Comparison of ENCODE assay signal across 34 cellular contexts in the genomic region with DNA sequence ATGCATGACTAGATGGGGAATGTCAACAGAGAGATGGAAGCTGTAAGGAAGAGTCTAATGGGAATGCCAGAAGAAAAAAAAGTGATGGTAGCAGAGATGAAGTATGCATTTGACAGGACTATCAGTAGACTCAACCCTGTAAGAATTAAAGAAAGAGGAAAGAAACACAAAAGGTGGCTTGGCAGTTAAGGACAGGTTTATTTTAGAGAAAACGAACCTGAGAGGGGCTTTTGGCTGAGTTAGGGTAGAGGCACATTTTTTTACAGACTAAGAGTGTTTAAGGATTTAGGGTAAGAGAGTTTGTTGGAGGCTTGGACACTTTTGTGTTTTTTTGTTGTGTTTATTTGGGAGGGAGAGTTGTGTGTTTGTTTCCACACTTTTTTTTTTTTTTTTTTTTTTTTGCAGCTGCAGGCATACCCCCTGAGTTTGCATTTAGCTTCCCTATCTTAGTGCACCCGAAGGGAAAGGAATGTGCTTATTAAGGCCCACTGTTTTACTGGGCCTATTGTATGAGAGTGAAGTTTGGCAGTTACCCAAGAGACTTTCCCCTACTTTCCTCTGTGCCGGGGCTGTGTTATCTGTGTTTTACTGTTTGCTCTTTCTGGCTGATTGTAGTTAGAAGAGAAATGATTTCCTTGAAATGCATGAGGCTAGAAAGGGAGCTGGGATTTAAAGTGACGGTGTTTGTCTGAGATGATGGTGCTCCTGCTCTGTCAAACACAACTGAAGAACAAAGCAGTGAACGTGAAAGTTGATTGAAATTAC. TPM values are rescaled to one million over a fixed set of nuclear protein-coding genes. Genes with fewer than 3 reads are reported as not detected.
DNase-seq lines count a peak whose midpoint lies in the region; ATAC-seq, FAIRE-seq and TF ChIP-seq lines count a peak whose summit lies in the region.
"Had no signal": no experiment of that assay in that cellular context is flagged by ENCODE, and none has a peak within 500 bp of the region (broad histone marks: within the 10 kb centered on the region; RNA-seq: fewer than 3 reads in every experiment).

No MANE protein-coding gene starts in this region.

- no peak; a peak in 1 of 4 replicates for TF ChIP-seq EP300 in HepG2 (IDR thresholded peaks at IDR 0.05; ENCODE audit: low read depth in 2 of 2, low read length in 2 of 2)
- TF ChIP-seq EP300 in HepG2 (CRISPR knock-in tag; IDR thresholded peaks at IDR 0.05; ENCODE audit: borderline replicate concordance), result no peak
- TF ChIP-seq EP300 in stomach (IDR thresholded peaks at IDR 0.05), result no peak

- no peaks in the 10 kb centered on the region for H3K79me2 ChIP-seq in HepG2 (ENCODE audit: insufficient read depth, low read length)

- TF ChIP-seq CTCF in HEK293 (tag by site-specific recombination; IDR thresholded peaks at IDR 0.05), result no peak
- no peak for TF ChIP-seq CTCF in HepG2 (CRISPR knock-in tag; IDR thresholded peaks at IDR 0.05)
- no peak for TF ChIP-seq CTCF in stomach (IDR thresholded peaks at IDR 0.05)
- TF ChIP-seq CTCF in uterus (IDR thresholded peaks at IDR 0.05), result no peak

- H3K4me2 ChIP-seq in HepG2 (ENCODE audit: low read depth, low read length), result peak overlapping the region; percentile 50
- H3K4me2 ChIP-seq: BLaER1 treated with 17β-estradiol and CSF1 and Interleukin-3, amounts not matched to agents 10 nM and 100 nM; neural progenitor cell had no signal

- no peak overlapping the region for H3K9ac ChIP-seq in HepG2 (ENCODE audit: insufficient read depth, low read depth, low read length)
- H3K9ac ChIP-seq: BLaER1 treated with 17β-estradiol and CSF1 and Interleukin-3, amounts not matched to agents 10 nM and 100 nM; neural progenitor cell had no signal

- POLR2A ChIA-PET in HEK293 (lab: Yijun Ruan, JAX), result interaction anchor here (0.6 kb wide), 1 partner anchor 23 kb away, joined by 3 read pairs; no protein-coding TSS in a partner anchor
- POLR2A ChIA-PET in HepG2 (lab: Yijun Ruan, JAX), result interaction anchor here (0.9 to 1.0 kb wide), 2 partner anchors 16 to 71 kb away, joined by 3 to 5 read pairs; a partner anchor contains a TSS
- POLR2A ChIA-PET in activated CD4-positive, alpha-beta memory T cell treated with anti-CD3 and anti-CD28 coated beads for 36 hours (lab: Charles Lee), result no interaction called here

- H3K4me3 Mint-ChIP-seq in activated CD4-positive, alpha-beta memory T cell treated with anti-CD3 and anti-CD28 coated beads for 36 hours, result no peak overlapping the region
- H3K4me3 Mint-ChIP-seq in effector memory CD8-positive, alpha-beta T cell, result no peak overlapping the region
- H3K4me3 Mint-ChIP-seq: activated naive CD8-positive, alpha-beta T cell treated with anti-CD3 and anti-CD28 coated beads, Interleukin-2, amount 10 ng/mL, durations not matched to agents 7 days and 5 days; neural progenitor cell had no signal

- H3K27me3 ChIP-seq in HepG2 (ENCODE audit: control insufficient read depth in 1 of 2, insufficient read depth in 2 of 2, low read length in 2 of 2) (no peaks in the 10 kb centered on the region), stomach (no peaks in the 10 kb centered on the region), uterus (no peaks in the 10 kb centered on the region)
- H3K27me3 ChIP-seq: BLaER1 treated with 17β-estradiol and CSF1 and Interleukin-3, amounts not matched to agents 10 nM and 100 nM; neural progenitor cell had no signal

- DNase-seq in HepG2 (ENCODE audit: low spot score) (peak; percentile 71), stomach (peak; percentile 58), uterus (no peak), AG08396 (ENCODE audit: low spot score) (no peak)
- no peak for DNase-seq in activated CD4-positive, alpha-beta memory T cell treated with anti-CD3 and anti-CD28 coated beads for 36 hours
- DNase-seq in effector memory CD8-positive, alpha-beta T cell, result no peak
- DNase-seq: activated effector memory CD4-positive, alpha-beta T cell treated with anti-CD3 and anti-CD28 coated beads, Interleukin-2, amount 50 U/mL, for 16 hours; activated naive CD8-positive, alpha-beta T cell treated with anti-CD3 and anti-CD28 coated beads, Interleukin-2, amount 10 ng/mL, durations not matched to agents 7 days and 5 days; activated T-cell treated with anti-CD3 and anti-CD28 coated beads for 4 hours; central memory CD4-positive, alpha-beta T cell; COR-L47; DMS79; GF-D8; KG1; MM.1S; NCI-H1436; NCI-H2081 treated with DMSO at 0.1 percent for 48 hours; NCI-H446; NCI-H82; right cardiac atrium; stimulated activated CD4-positive, alpha-beta T cell treated with anti-CD3 and anti-CD28 coated beads, Interleukin-15, amount 100 ng/mL, for 24 hours; stimulated activated naive CD4-positive, alpha-beta T cell had no signal

- H3K27me3 Mint-ChIP-seq in activated CD4-positive, alpha-beta memory T cell treated with anti-CD3 and anti-CD28 coated beads for 36 hours, result peaks cover 6% of the 10 kb centered on the region
- peaks cover 0 to 30% of the 10 kb centered on the region in 2 donors for H3K27me3 Mint-ChIP-seq in effector memory CD8-positive, alpha-beta T cell

- TF ChIP-seq RAD21 in HepG2 (CRISPR knock-in tag; IDR thresholded peaks at IDR 0.05), result no peak

- H3K27ac ChIP-seq in HEK293 (ENCODE audit: extremely low read depth, low read depth, low read length) (no peak overlapping the region), HepG2 (ENCODE audit: extremely low read length, insufficient read depth, low read length) (no peak overlapping the region), stomach (peak overlapping the region; percentile 48 to 78 (median 73)), uterus (no peak overlapping the region)
- H3K27ac ChIP-seq: BLaER1 treated with 17β-estradiol and CSF1 and Interleukin-3, amounts not matched to agents 10 nM and 100 nM; neural progenitor cell; SK-N-MC; thoracic aorta had no signal

- H3K9me3 ChIP-seq in HEK293 (ENCODE audit: control insufficient read depth, insufficient read depth, low read depth, low read length) (peaks cover 3% of the 10 kb centered on the region; the same call in 1 of the 2 replicates), HepG2 (ENCODE audit: low read length) (0 out of 2 replicates have a peak, but pooled peaks cover 7% of the 10 kb centered on the region), stomach (no peaks in the 10 kb centered on the region), uterus (no peaks in the 10 kb centered on the region)
- H3K9me3 ChIP-seq: thoracic aorta had no signal

- peak; percentile 91 for FAIRE-seq in colon (lab: Jason Lieb, UNC)
- FAIRE-seq in HepG2 (lab: Jason Lieb, UNC), result no peak
- FAIRE-seq: astrocyte had no signal

- BruUV-seq in HepG2 (replicated peaks; lab: Mats Ljungman, UMichigan), result no TSS peak

- peaks cover 5% of the 10 kb centered on the region for H3K9me3 Mint-ChIP-seq in activated CD4-positive, alpha-beta memory T cell treated with anti-CD3 and anti-CD28 coated beads for 36 hours
- no peaks in the 10 kb centered on the region for H3K9me3 Mint-ChIP-seq in effector memory CD8-positive, alpha-beta T cell
- H3K9me3 Mint-ChIP-seq: activated naive CD8-positive, alpha-beta T cell treated with anti-CD3 and anti-CD28 coated beads, Interleukin-2, amount 10 ng/mL, durations not matched to agents 7 days and 5 days had no signal

- WGBS in HepG2 (ENCODE audit: low lambda C conversion rate), result 0% methylated on average over 5 of the region's 5 CpGs
- 19 to 34% (median 24%) methylated on average over 5 of the region's 5 CpGs for WGBS in stomach, 5 donors

- no peak overlapping the region for H2AFZ ChIP-seq in HepG2 (ENCODE audit: low read length)
- H2AFZ ChIP-seq: neural progenitor cell had no signal

- H3K4me1 ChIP-seq in HEK293 (ENCODE audit: control insufficient read depth, insufficient read depth, low read length), result no peaks in the 10 kb centered on the region
- H3K4me1 ChIP-seq in HepG2 (ENCODE audit: insufficient read depth, low read length), result peaks cover 38% of the 10 kb centered on the region
- peaks cover 4 to 28% (median 7%) of the 10 kb centered on the region in 4 donors for H3K4me1 ChIP-seq in stomach
- no peaks in the 10 kb centered on the region for H3K4me1 ChIP-seq in uterus
- H3K4me1 ChIP-seq: BLaER1 treated with 17β-estradiol and CSF1 and Interleukin-3, amounts not matched to agents 10 nM and 100 nM; HAP-1; neural progenitor cell had no signal

- ATAC-seq in HepG2, result peak; percentile 73
- ATAC-seq in effector memory CD8-positive, alpha-beta T cell (replicated peaks), result no peak

- no peak overlapping the region for H3K27ac Mint-ChIP-seq in activated CD4-positive, alpha-beta memory T cell treated with anti-CD3 and anti-CD28 coated beads for 36 hours
- H3K27ac Mint-ChIP-seq in effector memory CD8-positive, alpha-beta T cell, result no peak overlapping the region
- H3K27ac Mint-ChIP-seq: activated naive CD8-positive, alpha-beta T cell treated with anti-CD3 and anti-CD28 coated beads, Interleukin-2, amount 10 ng/mL, durations not matched to agents 7 days and 5 days; neural progenitor cell had no signal

- H3K4me1 Mint-ChIP-seq in activated CD4-positive, alpha-beta memory T cell treated with anti-CD3 and anti-CD28 coated beads for 36 hours (ENCODE audit: low read depth), result no peaks in the 10 kb centered on the region
- no peaks in the 10 kb centered on the region for H3K4me1 Mint-ChIP-seq in effector memory CD8-positive, alpha-beta T cell (ENCODE audit: low read depth in 2 of 2)
- H3K4me1 Mint-ChIP-seq: activated naive CD8-positive, alpha-beta T cell treated with anti-CD3 and anti-CD28 coated beads, Interleukin-2, amount 10 ng/mL, durations not matched to agents 7 days and 5 days; neural progenitor cell had no signal

- in situ Hi-C loops in HepG2 (cut with HindIII; ENCODE audit: extremely low pct_ligation_motif_present, low pct_unique_long_range_greater_than_20kb), result no loop called here

- CTCF ChIA-PET in HEK293 (lab: Yijun Ruan, JAX) (interaction anchor here (0.6 to 1.3 kb wide), 4 partner anchors 9 to 64 kb away, joined by 3 read pairs; a partner anchor contains a TSS), HepG2 (lab: Yijun Ruan, JAX; ENCODE audit: low intra/inter-chr PET ratio, low total read pairs) (no interaction called here)
- CTCF ChIA-PET in activated CD4-positive, alpha-beta memory T cell treated with anti-CD3 and anti-CD28 coated beads for 36 hours (lab: Charles Lee), result interaction anchor here (0.6 kb wide), 1 partner anchor 257 kb away, joined by 3 read pairs; no protein-coding TSS in a partner anchor

- H3K36me3 ChIP-seq in HEK293 (ENCODE audit: control insufficient read depth in 2 of 2, insufficient read depth in 1 of 2, low read length in 2 of 2) (no peaks in the 10 kb centered on the region), HepG2 (replicated peaks in 1 of 2; ENCODE audit: control insufficient read depth in 1 of 2, insufficient read depth in 2 of 2, low read length in 2 of 2) (no peaks in the 10 kb centered on the region), stomach (no peaks in the 10 kb centered on the region), uterus (no peaks in the 10 kb centered on the region)
- H3K36me3 ChIP-seq: BLaER1 treated with 17β-estradiol and CSF1 and Interleukin-3, amounts not matched to agents 10 nM and 100 nM; HAP-1; neural progenitor cell; thoracic aorta had no signal

- H3K4me3 ChIP-seq in HEK293 (ENCODE audit: low read depth, low read length) (no peak overlapping the region), HepG2 (replicated peaks in 1 of 3; ENCODE audit: insufficient read depth in 1 of 3, low read depth in 2 of 3, low read length in 3 of 3) (no peak overlapping the region), stomach (no peak overlapping the region), uterus (no peak overlapping the region)
- H3K4me3 ChIP-seq: BLaER1 treated with 17β-estradiol and CSF1 and Interleukin-3, amounts not matched to agents 10 nM and 100 nM; HAP-1; neural progenitor cell; SK-N-MC; thoracic aorta had no signal

- H4K20me1 ChIP-seq in HepG2 (ENCODE audit: insufficient read depth, low read length), result no peaks in the 10 kb centered on the region
- H4K20me1 ChIP-seq: BLaER1 treated with 17β-estradiol and CSF1 and Interleukin-3, amounts not matched to agents 10 nM and 100 nM had no signal

- TF ChIP-seq POLR2A in HepG2 (IDR thresholded peaks at IDR 0.05; ENCODE audit: insufficient read depth in 1 of 2, low read depth in 2 of 2, low read length in 2 of 2) (no peak), stomach (IDR thresholded peaks at IDR 0.05) (no peak), uterus (IDR thresholded peaks at IDR 0.05) (no peak)

- no peaks in the 10 kb centered on the region for H3K36me3 Mint-ChIP-seq in activated CD4-positive, alpha-beta memory T cell treated with anti-CD3 and anti-CD28 coated beads for 36 hours
- no peaks in the 10 kb centered on the region for H3K36me3 Mint-ChIP-seq in effector memory CD8-positive, alpha-beta T cell (ENCODE audit: insufficient read depth)
- H3K36me3 Mint-ChIP-seq: activated naive CD8-positive, alpha-beta T cell treated with anti-CD3 and anti-CD28 coated beads, Interleukin-2, amount 10 ng/mL, durations not matched to agents 7 days and 5 days; neural progenitor cell had no signal

- intact Hi-C loops in HepG2 (cut with micrococcal nuclease; ENCODE audit: unreplicated experiment), result no loop called here
- intact Hi-C loops in stomach (cut with DNase I; ENCODE audit: low total_unique reads), result no loop called here
- intact Hi-C loops in activated CD4-positive, alpha-beta memory T cell treated with anti-CD3 and anti-CD28 coated beads for 36 hours (cut with micrococcal nuclease), result no loop called here
- intact Hi-C loops in uterus (cut with DNase I; ENCODE audit: low total_unique reads), result no loop called here

RNA-seq across cellular contexts. Expression of a gene that starts 32.0 kb away (rescaled TPM):
- total RNA-seq in HepG2 (2016; rRNA removed; fragmentation: Illumina TruSeq; extraction: Trizol) (not detected in 2 replicates), stomach (not detected), uterus (not detected)
- not detected in 2 replicates for total RNA-seq in HepG2 (2016; cell fraction: cytosol; rRNA removed; fragmentation: Illumina TruSeq; extraction: Trizol; ENCODE audit: low read depth)
- total RNA-seq in HepG2 (2016; cell fraction: insoluble cytoplasmic fraction; rRNA removed; fragmentation: Illumina TruSeq; extraction: Trizol), result not detected in 2 replicates
- not detected in 2 replicates for total RNA-seq in HepG2 (2016; cell fraction: membrane; rRNA removed; fragmentation: Illumina TruSeq; extraction: Trizol)
- not detected in 2 replicates for total RNA-seq in HepG2 (2016; cell fraction: nucleus; rRNA removed; fragmentation: Illumina TruSeq; extraction: Trizol)
- polyA plus RNA-seq in HepG2 (2011; rRNA removed) (not detected in 2 replicates), stomach (not detected)
- not detected in 2 replicates for polyA plus RNA-seq in HepG2 (2011; cell fraction: cytosol; rRNA removed)
- not detected in 2 replicates for polyA plus RNA-seq in HepG2 (2011; cell fraction: nucleus; rRNA removed)
- not detected in 2 replicates for polyA plus RNA-seq in HepG2 (2012)
- not detected in 2 replicates for polyA plus RNA-seq in HepG2 (2016; cell fraction: cytosol; fragmentation: Illumina TruSeq; extraction: Trizol; ENCODE audit: low read depth)
- not detected in 2 replicates for polyA plus RNA-seq in HepG2 (2016; cell fraction: insoluble cytoplasmic fraction; fragmentation: Illumina TruSeq; extraction: Trizol; ENCODE audit: low read depth)
- not detected in 2 replicates for polyA plus RNA-seq in HepG2 (2016; cell fraction: membrane; fragmentation: Illumina TruSeq; extraction: Trizol; ENCODE audit: low read depth)
- not detected in 2 replicates for polyA plus RNA-seq in HepG2 (2016; cell fraction: nucleus; fragmentation: Illumina TruSeq; extraction: Trizol; ENCODE audit: insufficient read depth, low read depth)
- polyA minus RNA-seq in HepG2 (2011; rRNA and poly(A)+ RNA removed; ENCODE audit: low replicate concordance), result not detected in 2 replicates
- not detected in 2 replicates for polyA minus RNA-seq in HepG2 (2011; cell fraction: cytosol; rRNA and poly(A)+ RNA removed)
- not detected in 2 replicates for polyA minus RNA-seq in HepG2 (2011; cell fraction: nucleus; rRNA and poly(A)+ RNA removed)
- total RNA-seq in activated CD4-positive, alpha-beta memory T cell treated with anti-CD3 and anti-CD28 coated beads for 36 hours, result not detected
- total RNA-seq: activated naive CD8-positive, alpha-beta T cell treated with anti-CD3 and anti-CD28 coated beads, Interleukin-2, amount 10 ng/mL, durations not matched to agents 7 days and 5 days; astrocyte; HT1080; kidney epithelial cell; lung microvascular endothelial cell; right cardiac atrium; T-helper 1 cell treated with Interleukin-12 subunit alpha and Interleukin-12 subunit beta and Interleukin-4 antibody, amounts not matched to agents 30 ng/mL and 1 ng/mL, for 36 hours; thoracic aorta had no signal
- polyA plus RNA-seq: right cardiac atrium had no signal

Comparison
In these comparisons a context has a peak if more than half of its experiments do, and no peak if none do; other contexts are left out.
1. H3K27ac ChIP-seq: peak in stomach (5 of 5); none in HEK293 (single experiment), HepG2 (single experiment) and uterus (0 of 2).
2. DNase-seq: peak in HepG2 (single experiment) and stomach (single experiment); none in activated CD4-positive, alpha-beta memory T cell treated with anti-CD3 and anti-CD28 coated beads for 36 hours (single experiment), uterus (0 of 2), AG08396 (single experiment) and effector memory CD8-positive, alpha-beta T cell (0 of 3).